32 cellular contexts compared by ENCODE assay signal in the genomic region with DNA sequence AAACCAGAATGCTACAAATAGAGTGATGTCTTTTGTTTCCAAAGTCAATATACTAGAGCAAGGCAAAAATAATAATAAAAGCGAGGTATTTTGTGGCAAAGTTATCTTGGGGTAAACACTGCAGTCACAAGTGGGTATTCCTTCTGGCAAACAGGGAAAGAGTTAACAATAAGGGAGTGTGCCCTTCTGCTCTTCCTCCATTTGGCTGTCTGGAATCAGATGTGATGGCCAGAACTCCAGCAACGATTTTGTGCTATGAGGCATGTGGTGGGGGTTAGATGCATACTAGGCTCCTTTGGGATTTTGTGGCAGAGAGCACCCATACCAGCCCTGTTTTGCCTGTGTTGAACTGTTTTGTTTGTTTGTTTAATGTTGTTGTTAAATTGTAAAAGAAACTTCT. TPM values are rescaled to one million over a fixed set of nuclear protein-coding genes. Genes with fewer than 3 reads are reported as not detected.
"Had no signal": no experiment of that assay in that cellular context is flagged by ENCODE, and none has a peak within 500 bp of the region (broad histone marks: within the 10 kb centered on the region; RNA-seq: fewer than 3 reads in every experiment).

No MANE protein-coding gene starts in this region.

- H3K9me3 ChIP-seq: ovary, psoas muscle, stomach, thoracic aorta, thyroid gland, upper lobe of left lung, vagina had no signal

- DNase-seq: natural killer cell; occipital lobe; ovary; posterior cingulate gyrus; psoas muscle; right cardiac atrium; spleen; stimulated activated CD4-positive, alpha-beta T cell treated with anti-CD3 and anti-CD28 coated beads, Interleukin-12 subunit alpha, Interleukin-12 subunit beta, amount 100 ng/mL, for 4 hours; stimulated activated CD4-positive, alpha-beta T cell treated with anti-CD3 and anti-CD28 coated beads, Interleukin-1b, Interleukin-23, amount 100 ng/mL, for 48 hours; stimulated activated CD4-positive, alpha-beta T cell treated with anti-CD3 and anti-CD28 coated beads, Interleukin-4, amount 100 ng/mL, for 1 hour; stimulated activated CD4-positive, alpha-beta T cell treated with anti-CD3 and anti-CD28 coated beads, Interleukin-4, amount 100 ng/mL, for 4 hours; stimulated activated CD8-positive, alpha-beta memory T cell treated with anti-CD3 and anti-CD28 coated beads, Interleukin-4, amount 100 ng/mL, for 48 hours; stimulated activated naive B cell treated with anti-CD40 and anti-IgM and Interleukin-4, amounts not matched to agents 10 μg/mL and 1 μg/mL and 100 μg/mL, for 72 hours; stimulated activated naive CD4-positive, alpha-beta T cell treated with Interleukin-2 at 50 U/mL for 16 hours; stomach; thyroid gland; trophoblast cell; upper lobe of left lung had no signal

- H3K9me3 Mint-ChIP-seq: natural killer cell; nephron; neural progenitor cell; stimulated activated naive B cell treated with anti-CD40 and anti-IgM and Interleukin-4, amounts not matched to agents 10 μg/mL and 1 μg/mL and 100 μg/mL, for 72 hours; stimulated activated naive CD8-positive, alpha-beta T cell treated with anti-CD3 and anti-CD28 coated beads, Interleukin-15, Interleukin-2, amounts not matched to agents 100 ng/mL and 50 ng/mL, for 24 hours had no signal

- H3K9ac ChIP-seq: neural progenitor cell, parathyroid adenoma had no signal

- H2AFZ ChIP-seq: parathyroid adenoma had no signal

- FAIRE-seq: urothelium cell line had no signal

- H3K27me3 ChIP-seq: neural progenitor cell, ovary, stomach, thyroid gland, upper lobe of left lung, vagina had no signal

- H3K4me3 ChIP-seq: neural progenitor cell, ovary, psoas muscle, skin epidermis, smooth muscle cell, thoracic aorta, thyroid gland, tibial nerve, vagina had no signal

- H3K36me3 ChIP-seq: neural progenitor cell, ovary, spleen, stomach, thoracic aorta, thyroid gland, tibial nerve, upper lobe of left lung, vagina had no signal

- H3K79me2 ChIP-seq: parathyroid adenoma had no signal

- H3K4me1 ChIP-seq: neural progenitor cell, psoas muscle, spleen, thyroid gland, tibial nerve, vagina had no signal

- H3K4me1 Mint-ChIP-seq: natural killer cell, nephron had no signal

- H3K27ac Mint-ChIP-seq: natural killer cell; nephron; neural progenitor cell; progenitor cell of endocrine pancreas; stimulated activated naive B cell treated with anti-CD40 and anti-IgM and Interleukin-4, amounts not matched to agents 10 μg/mL and 1 μg/mL and 100 μg/mL, for 72 hours; stimulated activated naive CD8-positive, alpha-beta T cell treated with anti-CD3 and anti-CD28 coated beads, Interleukin-15, Interleukin-2, amounts not matched to agents 100 ng/mL and 50 ng/mL, for 24 hours had no signal

- H3K4me2 ChIP-seq: neural progenitor cell, smooth muscle cell had no signal

- H3K27ac ChIP-seq: neural progenitor cell, ovary, parathyroid adenoma, psoas muscle, skin epidermis, spleen, thoracic aorta, thyroid gland, tibial nerve, upper lobe of left lung, vagina had no signal

- H3K36me3 Mint-ChIP-seq: natural killer cell; neural progenitor cell; stimulated activated naive B cell treated with anti-CD40 and anti-IgM and Interleukin-4, amounts not matched to agents 10 μg/mL and 1 μg/mL and 100 μg/mL, for 72 hours had no signal

- ATAC-seq: natural killer cell, psoas muscle, right cardiac atrium, sciatic nerve had no signal

- H3K4me3 Mint-ChIP-seq: nephron; neural progenitor cell; stimulated activated naive CD8-positive, alpha-beta T cell treated with anti-CD3 and anti-CD28 coated beads, Interleukin-15, Interleukin-2, amounts not matched to agents 100 ng/mL and 50 ng/mL, for 24 hours had no signal

RNA-seq across cellular contexts. Expression of gene SLC52A3, which starts 2.4 kb away (rescaled TPM):
- total RNA-seq: natural killer cell, occipital lobe, osteoblast had no signal
- polyA plus RNA-seq: neural cell, smooth muscle cell had no signal
